ENCODE assay signal across 1 cellular context in the genomic region with DNA sequence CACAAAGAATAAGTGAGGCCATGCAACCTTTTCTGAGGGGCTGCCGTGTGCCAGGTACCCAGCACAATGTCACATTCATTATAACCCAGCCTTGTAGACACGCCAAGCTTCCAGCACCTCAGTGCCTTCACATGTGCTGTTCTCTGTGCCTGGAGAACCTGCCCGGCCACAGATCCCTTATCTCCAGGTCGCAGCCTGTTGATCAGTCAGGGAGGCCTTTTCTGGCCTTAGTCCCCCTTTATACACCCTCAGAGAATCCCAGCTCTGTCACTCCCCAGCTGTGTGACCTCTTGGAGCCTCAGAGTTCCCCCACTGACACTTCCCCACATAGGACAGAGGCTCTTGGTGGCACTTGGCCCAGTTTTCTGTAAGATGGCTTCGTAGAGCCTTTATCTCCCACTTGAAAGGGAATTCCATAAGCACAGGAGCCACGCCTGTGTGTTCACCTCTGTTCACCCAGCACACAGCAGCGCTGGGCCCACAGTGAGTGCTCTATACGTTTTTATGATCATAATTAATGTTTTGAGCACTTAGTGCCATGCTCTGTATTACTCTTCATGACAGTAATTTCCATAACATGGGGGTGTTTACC.
TF ChIP-seq lines count a peak whose summit lies in the region.

No MANE protein-coding gene starts in this region.

TF ChIP-seq in GM23338, 12 proteins besides CTCF, POLR2A, EP300 and RAD21 (continued from another document):
- TF ChIP-seq ETS1 (IDR thresholded peaks at IDR 0.05) (no peak), NANOG (IDR thresholded peaks at IDR 0.05; ENCODE audit: borderline replicate concordance) (no peak), STAT1 (IDR thresholded peaks at IDR 0.05; ENCODE audit: unreplicated experiment) (no peak), ZNF114 (CRISPR knock-in tag; IDR thresholded peaks at IDR 0.05) (no peak), EZH2 (IDR thresholded peaks at IDR 0.05; ENCODE audit: low read depth, unreplicated experiment) (no peak), POLR2AphosphoS5 (IDR thresholded peaks at IDR 0.05; ENCODE audit: low read depth) (no peak)
- TF ChIP-seq, protein P1, sequence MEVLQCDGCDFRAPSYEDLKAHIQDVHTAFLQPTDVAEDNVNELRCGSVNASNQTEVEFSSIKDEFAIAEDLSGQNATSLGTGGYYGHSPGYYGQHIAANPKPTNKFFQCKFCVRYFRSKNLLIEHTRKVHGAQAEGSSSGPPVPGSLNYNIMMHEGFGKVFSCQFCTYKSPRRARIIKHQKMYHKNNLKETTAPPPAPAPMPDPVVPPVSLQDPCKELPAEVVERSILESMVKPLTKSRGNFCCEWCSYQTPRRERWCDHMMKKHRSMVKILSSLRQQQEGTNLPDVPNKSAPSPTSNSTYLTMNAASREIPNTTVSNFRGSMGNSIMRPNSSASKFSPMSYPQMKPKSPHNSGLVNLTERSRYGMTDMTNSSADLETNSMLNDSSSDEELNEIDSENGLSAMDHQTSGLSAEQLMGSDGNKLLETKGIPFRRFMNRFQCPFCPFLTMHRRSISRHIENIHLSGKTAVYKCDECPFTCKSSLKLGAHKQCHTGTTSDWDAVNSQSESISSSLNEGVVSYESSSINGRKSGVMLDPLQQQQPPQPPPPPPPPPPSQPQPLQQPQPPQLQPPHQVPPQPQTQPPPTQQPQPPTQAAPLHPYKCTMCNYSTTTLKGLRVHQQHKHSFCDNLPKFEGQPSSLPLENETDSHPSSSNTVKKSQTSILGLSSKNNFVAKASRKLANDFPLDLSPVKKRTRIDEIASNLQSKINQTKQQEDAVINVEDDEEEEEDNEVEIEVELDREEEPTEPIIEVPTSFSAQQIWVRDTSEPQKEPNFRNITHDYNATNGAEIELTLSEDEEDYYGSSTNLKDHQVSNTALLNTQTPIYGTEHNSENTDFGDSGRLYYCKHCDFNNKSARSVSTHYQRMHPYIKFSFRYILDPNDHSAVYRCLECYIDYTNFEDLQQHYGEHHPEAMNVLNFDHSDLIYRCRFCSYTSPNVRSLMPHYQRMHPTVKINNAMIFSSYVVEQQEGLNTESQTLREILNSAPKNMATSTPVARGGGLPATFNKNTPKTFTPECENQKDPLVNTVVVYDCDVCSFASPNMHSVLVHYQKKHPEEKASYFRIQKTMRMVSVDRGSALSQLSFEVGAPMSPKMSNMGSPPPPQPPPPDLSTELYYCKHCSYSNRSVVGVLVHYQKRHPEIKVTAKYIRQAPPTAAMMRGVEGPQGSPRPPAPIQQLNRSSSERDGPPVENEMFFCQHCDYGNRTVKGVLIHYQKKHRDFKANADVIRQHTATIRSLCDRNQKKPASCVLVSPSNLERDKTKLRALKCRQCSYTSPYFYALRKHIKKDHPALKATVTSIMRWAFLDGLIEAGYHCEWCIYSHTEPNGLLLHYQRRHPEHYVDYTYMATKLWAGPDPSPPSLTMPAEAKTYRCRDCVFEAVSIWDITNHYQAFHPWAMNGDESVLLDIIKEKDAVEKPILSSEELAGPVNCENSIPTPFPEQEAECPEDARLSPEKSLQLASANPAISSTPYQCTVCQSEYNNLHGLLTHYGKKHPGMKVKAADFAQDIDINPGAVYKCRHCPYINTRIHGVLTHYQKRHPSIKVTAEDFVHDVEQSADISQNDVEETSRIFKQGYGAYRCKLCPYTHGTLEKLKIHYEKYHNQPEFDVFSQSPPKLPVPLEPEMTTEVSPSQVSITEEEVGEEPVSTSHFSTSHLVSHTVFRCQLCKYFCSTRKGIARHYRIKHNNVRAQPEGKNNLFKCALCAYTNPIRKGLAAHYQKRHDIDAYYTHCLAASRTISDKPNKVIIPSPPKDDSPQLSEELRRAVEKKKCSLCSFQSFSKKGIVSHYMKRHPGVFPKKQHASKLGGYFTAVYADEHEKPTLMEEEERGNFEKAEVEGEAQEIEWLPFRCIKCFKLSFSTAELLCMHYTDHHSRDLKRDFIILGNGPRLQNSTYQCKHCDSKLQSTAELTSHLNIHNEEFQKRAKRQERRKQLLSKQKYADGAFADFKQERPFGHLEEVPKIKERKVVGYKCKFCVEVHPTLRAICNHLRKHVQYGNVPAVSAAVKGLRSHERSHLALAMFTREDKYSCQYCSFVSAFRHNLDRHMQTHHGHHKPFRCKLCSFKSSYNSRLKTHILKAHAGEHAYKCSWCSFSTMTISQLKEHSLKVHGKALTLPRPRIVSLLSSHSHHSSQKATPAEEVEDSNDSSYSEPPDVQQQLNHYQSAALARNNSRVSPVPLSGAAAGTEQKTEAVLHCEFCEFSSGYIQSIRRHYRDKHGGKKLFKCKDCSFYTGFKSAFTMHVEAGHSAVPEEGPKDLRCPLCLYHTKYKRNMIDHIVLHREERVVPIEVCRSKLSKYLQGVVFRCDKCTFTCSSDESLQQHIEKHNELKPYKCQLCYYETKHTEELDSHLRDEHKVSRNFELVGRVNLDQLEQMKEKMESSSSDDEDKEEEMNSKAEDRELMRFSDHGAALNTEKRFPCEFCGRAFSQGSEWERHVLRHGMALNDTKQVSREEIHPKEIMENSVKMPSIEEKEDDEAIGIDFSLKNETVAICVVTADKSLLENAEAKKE (CRISPR knock-in tag; IDR thresholded peaks at IDR 0.05) = no peak
